8 cellular contexts compared by ENCODE assay signal in the genomic region with DNA sequence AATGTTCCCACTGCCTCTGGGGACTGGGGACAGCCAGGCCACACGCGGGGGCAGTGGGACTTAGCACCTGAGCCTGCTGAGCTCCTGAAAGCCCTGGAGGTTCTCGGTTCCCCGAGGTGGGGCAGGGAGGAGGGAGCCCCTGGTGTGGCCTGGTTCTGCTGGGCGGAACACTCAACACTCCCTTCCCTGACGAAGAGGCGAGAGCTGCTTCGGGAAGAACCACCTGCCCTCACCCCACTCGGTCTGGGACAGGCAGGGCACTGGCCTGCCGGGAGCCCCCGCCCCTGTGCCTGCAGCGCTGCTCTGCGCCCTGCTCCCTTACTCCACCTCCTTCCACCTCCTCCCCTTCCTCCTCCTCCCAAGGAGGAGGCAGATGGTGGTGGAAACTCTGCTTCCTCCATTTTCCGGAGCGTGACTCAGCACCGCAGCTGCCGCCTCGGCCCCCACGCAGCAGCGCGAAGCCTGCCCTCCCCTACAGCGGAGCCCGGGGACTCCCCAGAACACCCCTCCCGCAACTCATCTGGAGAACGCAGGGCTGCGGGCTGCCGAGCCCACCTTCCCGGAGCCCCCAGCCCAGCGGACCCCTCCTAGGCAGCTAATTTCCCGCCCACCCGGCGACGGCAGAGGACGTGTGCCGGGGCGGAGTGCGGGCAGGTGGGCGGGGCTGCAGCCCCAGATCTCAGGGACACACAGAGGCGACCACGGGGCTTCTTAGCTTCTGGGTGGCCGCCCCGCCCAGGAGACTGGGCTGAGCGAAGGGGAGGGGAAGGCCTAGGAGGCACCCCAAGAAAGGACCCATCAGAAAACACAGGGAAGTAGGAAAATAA. TPM values are rescaled to one million over a fixed set of nuclear protein-coding genes. Genes with fewer than 3 reads are reported as not detected.
DNase-seq lines count a peak whose midpoint lies in the region; ATAC-seq, FAIRE-seq and TF ChIP-seq lines count a peak whose summit lies in the region.

No MANE protein-coding gene starts in this region.

- H3K4me1 ChIP-seq in endothelial cell of umbilical vein (ENCODE audit: control insufficient read depth, extremely low read depth, insufficient read depth, low read length): peaks cover 40% of the 10 kb centered on the region

- H3K36me3 ChIP-seq in endothelial cell of umbilical vein (ENCODE audit: control insufficient read depth in 2 of 2, extremely low read depth in 1 of 2, insufficient read depth in 2 of 2, low read length in 2 of 2): no peaks in the 10 kb centered on the region

- no peaks in the 10 kb centered on the region for H4K20me1 ChIP-seq in endothelial cell of umbilical vein (replicated peaks; ENCODE audit: control insufficient read depth, extremely low read depth, insufficient read depth, low read length)

- FAIRE-seq in endothelial cell of umbilical vein (lab: Jason Lieb, UNC): peak; percentile 85

- peak overlapping the region; percentile 58 for H3K4me2 ChIP-seq in endothelial cell of umbilical vein (ENCODE audit: insufficient read depth, low read length)

- peak; percentile 71 for TF ChIP-seq POLR2A in endothelial cell of umbilical vein (IDR thresholded peaks at IDR 0.05; ENCODE audit: low read depth, low read length)

- intact Hi-C loops in endothelial cell of umbilical vein (cut with micrococcal nuclease): loop anchor here (1.0 to 5.0 kb wide), 3 partner anchors 12 to 815 kb away; a partner anchor contains a TSS

- CTCF ChIA-PET in endothelial cell of umbilical vein (lab: Charles Lee): interaction anchor here (0.6 to 2.2 kb wide), 5 partner anchors 12 to 31 kb away, joined by 3 to 19 read pairs (median 4); no protein-coding TSS in a partner anchor

- peak overlapping the region; percentile 74 for H3K9ac ChIP-seq in endothelial cell of umbilical vein (replicated peaks; ENCODE audit: extremely low read depth, insufficient read depth, low read length)

- TSS peak; percentile 81 for BruUV-seq in endothelial cell of umbilical vein (replicated peaks; lab: Mats Ljungman, UMichigan)

- POLR2A ChIA-PET in endothelial cell of umbilical vein (lab: Charles Lee): no interaction called here

- no peak for DNase-seq in GM12864 (ENCODE audit: low read depth)
- DNase-seq in NCI-H526 (lab: John Stamatoyannopoulos, UW): peak; percentile 24 to 68
- DNase-seq in activated CD8-positive, alpha-beta memory T cell treated with anti-CD3 and anti-CD28 coated beads for 4 hours (ENCODE audit: low read depth in 2 of 2): peak; percentile 56 to 67
- DNase-seq in endothelial cell of umbilical vein (ENCODE audit: low read depth, low spot score): peak; percentile 92
- peak; percentile 74 for DNase-seq in mucosa of gallbladder (ENCODE audit: low spot score)
- DNase-seq in stimulated activated CD8-positive, alpha-beta memory T cell treated with anti-CD3 and anti-CD28 coated beads, Interleukin-4, amount 100 ng/mL, for 1 hour (ENCODE audit: low read depth in 2 of 2, low spot score in 1 of 2): peak; percentile 32 to 45

- dilution Hi-C loops in endothelial cell of umbilical vein (cut with MboI; ENCODE audit: extremely low pct_ligation_motif_present, low sequenced_read_pairs): no loop called here

- no peaks in the 10 kb centered on the region for H3K79me2 ChIP-seq in endothelial cell of umbilical vein (ENCODE audit: control insufficient read depth, insufficient read depth, low read length)

- H3K9me1 ChIP-seq in endothelial cell of umbilical vein (replicated peaks; ENCODE audit: control insufficient read depth, extremely low read depth, insufficient read depth, low read length): no peaks in the 10 kb centered on the region

- ATAC-seq in HG02870 (IDR thresholded peaks at IDR 0.05; ENCODE audit: unreplicated experiment): peak; percentile 37
- no peak for ATAC-seq in HG03139 (IDR thresholded peaks at IDR 0.05; ENCODE audit: unreplicated experiment)

- no peaks in the 10 kb centered on the region for H3K27me3 ChIP-seq in endothelial cell of umbilical vein (ENCODE audit: control insufficient read depth in 2 of 2, insufficient read depth in 2 of 2, low read length in 2 of 2)

- no peaks in the 10 kb centered on the region for H3K9me3 ChIP-seq in endothelial cell of umbilical vein (replicated peaks; ENCODE audit: control insufficient read depth, insufficient read depth, low read length)

- no peak for TF ChIP-seq CTCF in GM12864 (IDR thresholded peaks at IDR 0.05; ENCODE audit: low read depth, low read length, missing control alignments)
- TF ChIP-seq CTCF in endothelial cell of umbilical vein (IDR thresholded peaks at IDR 0.05; ENCODE audit: extremely low read depth in 1 of 2, insufficient read depth in 1 of 2, low read depth in 1 of 2, low read length in 2 of 2): no peak

- H3K4me3 ChIP-seq in GM12864 (ENCODE audit: low read depth, low read length) (peak overlapping the region; percentile 59), endothelial cell of umbilical vein (replicated peaks in 1 of 3; ENCODE audit: insufficient read depth in 1 of 3, low read depth in 1 of 3, low read length in 3 of 3) (peak overlapping the region in 2 of 3 experiments; percentile 19 to 38)

- peak overlapping the region; percentile 95 for H3K27ac ChIP-seq in endothelial cell of umbilical vein (ENCODE audit: insufficient read depth, low read depth, low read length)

- H2AFZ ChIP-seq in endothelial cell of umbilical vein (ENCODE audit: low read depth, low read length): peak overlapping the region; percentile 77

TF ChIP-seq in endothelial cell of umbilical vein, 7 proteins besides CTCF, POLR2A, EP300 and RAD21:
- no peak for TF ChIP-seq GATA2 (IDR thresholded peaks at IDR 0.05; ENCODE audit: insufficient read depth, insufficient read length, low read depth, low read length)
- peak; percentile 35 for TF ChIP-seq JUN (IDR thresholded peaks at IDR 0.05; ENCODE audit: borderline replicate concordance, insufficient read depth, insufficient read length, low read depth)
- peak; percentile 87 for TF ChIP-seq FOS (IDR thresholded peaks at IDR 0.05; ENCODE audit: borderline replicate concordance, insufficient read depth, low read length)
- no peak for TF ChIP-seq MYC (IDR thresholded peaks at IDR 0.05; ENCODE audit: low read depth, low read length)
- no peak for TF ChIP-seq EZH2 (IDR thresholded peaks at IDR 0.05; ENCODE audit: borderline replicate concordance, low read depth, low read length, severe bottlenecking)
- TF ChIP-seq, protein P1, sequence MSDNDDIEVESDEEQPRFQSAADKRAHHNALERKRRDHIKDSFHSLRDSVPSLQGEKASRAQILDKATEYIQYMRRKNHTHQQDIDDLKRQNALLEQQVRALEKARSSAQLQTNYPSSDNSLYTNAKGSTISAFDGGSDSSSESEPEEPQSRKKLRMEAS (IDR thresholded peaks at IDR 0.05; ENCODE audit: insufficient read depth, insufficient read length): peak; percentile 25
- TF ChIP-seq POLR2AphosphoS5 (IDR thresholded peaks at IDR 0.05; ENCODE audit: insufficient read depth, low read depth, low read length): peak; percentile 73
TF ChIP-seq in endothelial cell of umbilical vein: peak in this region for 4.

RNA-seq across cellular contexts. Expression of a gene that starts 11.7 kb away (rescaled TPM):
- 117 and 124 TPM in 2 replicates for total RNA-seq in endothelial cell of umbilical vein
- polyA plus RNA-seq in endothelial cell of umbilical vein: 55.3 and 83.9 TPM in 2 replicates
- 34.2 and 52.3 TPM in 2 replicates for polyA plus RNA-seq in endothelial cell of umbilical vein (2011; cell fraction: cytosol; rRNA removed)
- 115 and 129 TPM in 2 replicates for polyA plus RNA-seq in endothelial cell of umbilical vein (2011; cell fraction: nucleus; rRNA removed)
- polyA plus RNA-seq in endothelial cell of umbilical vein (2012): 45.4 and 63.8 TPM in 2 replicates
- polyA minus RNA-seq in endothelial cell of umbilical vein: 36.4 and 48.2 TPM in 2 replicates
- 48.9 TPM for polyA minus RNA-seq in endothelial cell of umbilical vein (2011; cell fraction: cytosol; rRNA and poly(A)+ RNA removed)
- 36.9 and 55.9 TPM in 2 replicates for polyA minus RNA-seq in endothelial cell of umbilical vein (2011; cell fraction: nucleus; rRNA and poly(A)+ RNA removed)
- total RNA-seq in mucosa of gallbladder: 306 TPM

RNA-seq across cellular contexts. Expression of a gene that starts 46.3 kb away (rescaled TPM):
- total RNA-seq in endothelial cell of umbilical vein (1.9 and 2.7 TPM in 2 replicates), mucosa of gallbladder (49.3 TPM)
- 1.3 and 1.9 TPM in 2 replicates for polyA plus RNA-seq in endothelial cell of umbilical vein
- 1.5 and 1.6 TPM in 2 replicates for polyA plus RNA-seq in endothelial cell of umbilical vein (2011; cell fraction: cytosol; rRNA removed)
- polyA plus RNA-seq in endothelial cell of umbilical vein (2011; cell fraction: nucleus; rRNA removed): 10.8 and 14.8 TPM in 2 replicates
- 1.2 and 2.1 TPM in 2 replicates for polyA plus RNA-seq in endothelial cell of umbilical vein (2012)
- polyA minus RNA-seq in endothelial cell of umbilical vein: 1.0 and 2.0 TPM in 2 replicates
- 6.2 TPM for polyA minus RNA-seq in endothelial cell of umbilical vein (2011; cell fraction: cytosol; rRNA and poly(A)+ RNA removed)
- 3.2 and 4.7 TPM in 2 replicates for polyA minus RNA-seq in endothelial cell of umbilical vein (2011; cell fraction: nucleus; rRNA and poly(A)+ RNA removed)

Comparison
In these comparisons a context has a peak if more than half of its experiments do, and no peak if none do; other contexts are left out.
1. RNA of a gene that starts 46.3 kb away (total RNA-seq): 49.3 TPM in mucosa of gallbladder (single experiment); 1.9 to 2.7 TPM in endothelial cell of umbilical vein; every median in the first group is over 10 times any median in the second.